8 cellular contexts compared by ENCODE assay signal in genomic region chr1:108000620-108001105, GRCh38. TPM values are rescaled to one million over a fixed set of nuclear protein-coding genes. Genes with fewer than 3 reads are reported as not detected.
DNase-seq lines count a peak whose midpoint lies in the region; ATAC-seq and TF ChIP-seq lines count a peak whose summit lies in the region.

No MANE protein-coding gene starts in this region.

- H3K4me1 Mint-ChIP-seq in naive B cell, result no peaks in the 10 kb centered on the region
- H3K4me1 Mint-ChIP-seq in glutamatergic neuron (ENCODE audit: low read depth, unreplicated experiment), result peaks cover 19% of the 10 kb centered on the region

- H3K4me3 Mint-ChIP-seq in naive B cell (no peak overlapping the region), glutamatergic neuron (ENCODE audit: unreplicated experiment) (no peak overlapping the region)

- TF ChIP-seq CTCF in choroid plexus epithelial cell (conservative IDR thresholded peaks at IDR 0.05; ENCODE audit: low read depth, low read length) (no peak), glutamatergic neuron (IDR thresholded peaks at IDR 0.05; ENCODE audit: partially characterized antibody, unreplicated experiment) (no peak)

- H3K27ac Mint-ChIP-seq in naive B cell (peak overlapping the region in 4 of 6 donors; percentile 24 to 83 (median 63)), glutamatergic neuron (ENCODE audit: unreplicated experiment) (no peak overlapping the region)

- H3K36me3 Mint-ChIP-seq in naive B cell, result peaks cover 0 to 4% of the 10 kb centered on the region in 2 donors
- H3K36me3 Mint-ChIP-seq in glutamatergic neuron (ENCODE audit: unreplicated experiment), result no peaks in the 10 kb centered on the region

- no peak overlapping the region for H3K4me3 ChIP-seq in choroid plexus epithelial cell (ENCODE audit: low read depth, low read length)

- DNase-seq in DMS79 treated with DMSO at 0.1 percent for 48 hours (lab: John Stamatoyannopoulos, UW), result peak; percentile 72
- DNase-seq in NCI-H345 treated with DMSO at 0.1 percent for 48 hours (lab: John Stamatoyannopoulos, UW; ENCODE audit: unreplicated experiment), result peak; percentile 0
- peak; percentile 97 for DNase-seq in choroid plexus epithelial cell (ENCODE audit: low read depth)
- DNase-seq in naive B cell, result no peak
- DNase-seq in NOMO-1 (lab: John Stamatoyannopoulos, UW; ENCODE audit: unreplicated experiment in 2 of 2), result no peak
- no peak for DNase-seq in glutamatergic neuron
- DNase-seq in central memory CD4-positive, alpha-beta T cell, result no peak
- DNase-seq in middle frontal gyrus (ENCODE audit: extremely low spot score, low spot score), result no peak

- H3K27me3 Mint-ChIP-seq in naive B cell, result no peaks in the 10 kb centered on the region
- H3K27me3 Mint-ChIP-seq in glutamatergic neuron (ENCODE audit: unreplicated experiment), result no peaks in the 10 kb centered on the region

- peaks cover 0 to 3% (median 0%) of the 10 kb centered on the region in 7 donors for H3K9me3 Mint-ChIP-seq in naive B cell
- H3K9me3 Mint-ChIP-seq in glutamatergic neuron (ENCODE audit: unreplicated experiment), result peaks cover 7% of the 10 kb centered on the region

- no peak for ATAC-seq in naive B cell (ENCODE audit: low read depth in 2 of 2)

RNA-seq across cellular contexts. Expression of gene VAV3, which starts 35.7 kb away (rescaled TPM):
- polyA plus RNA-seq in naive B cell (ENCODE audit: low read depth in 6 of 6), result 10 to 100 TPM; 24.8 to 45.9 (median 33.6) TPM
- total RNA-seq in glutamatergic neuron (ENCODE audit: unreplicated experiment), result 25.8 TPM

Comparison
In these comparisons a context has a peak if more than half of its experiments do, and no peak if none do; other contexts are left out.
1. DNase-seq: peak in DMS79 treated with DMSO at 0.1 percent for 48 hours (single experiment), NCI-H345 treated with DMSO at 0.1 percent for 48 hours (single experiment) and choroid plexus epithelial cell (single experiment); none in naive B cell (single experiment), NOMO-1 (0 of 2), glutamatergic neuron (single experiment), central memory CD4-positive, alpha-beta T cell (single experiment) and middle frontal gyrus (single experiment).